In the genomic region with DNA sequence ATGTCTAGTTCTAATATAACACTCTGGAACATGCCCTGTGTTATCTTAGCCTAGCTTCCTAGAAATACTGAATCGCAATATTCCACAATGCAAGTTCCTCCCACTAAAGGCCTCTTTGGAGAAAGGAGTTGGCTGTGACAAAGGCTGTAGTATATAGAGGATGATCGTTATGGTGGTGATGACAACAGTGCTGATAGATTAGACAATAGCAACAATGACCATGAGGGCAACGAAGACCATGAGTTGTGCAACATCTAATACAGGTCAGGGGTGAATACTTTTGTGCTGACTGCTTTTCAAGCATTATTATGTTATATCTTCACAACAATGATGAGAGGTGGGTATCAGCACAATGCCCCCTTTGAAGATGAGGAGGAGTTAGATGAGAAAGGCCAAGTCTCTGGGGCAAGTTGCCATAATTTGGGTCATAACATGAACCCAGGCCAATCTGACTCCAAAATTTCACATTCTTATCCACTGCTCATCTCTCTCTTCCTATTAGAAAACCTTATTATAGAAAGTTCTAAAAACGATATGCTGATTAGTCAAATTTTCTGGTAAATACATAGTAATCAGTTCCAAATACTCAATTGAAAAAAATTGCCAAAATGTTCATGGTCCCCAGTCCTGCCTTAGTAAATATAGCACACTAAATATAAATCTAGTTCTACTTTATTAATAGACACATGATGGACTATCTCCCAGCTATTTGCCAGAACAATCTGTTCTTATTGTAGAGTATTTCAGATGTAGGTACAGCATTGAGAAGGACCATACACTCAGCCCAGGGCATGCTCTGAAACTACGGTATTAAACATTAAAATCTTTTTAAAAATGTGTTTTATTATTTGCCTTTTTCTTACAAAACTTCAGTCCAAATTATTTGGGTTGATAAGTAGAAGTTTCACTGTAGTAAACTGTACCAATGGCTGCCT, we compare ENCODE assay signal across 25 cellular contexts. TPM values are rescaled to one million over a fixed set of nuclear protein-coding genes. Genes with fewer than 3 reads are reported as not detected.
DNase-seq lines count a peak whose midpoint lies in the region; ATAC-seq, FAIRE-seq and TF ChIP-seq lines count a peak whose summit lies in the region.
"Had no signal": no experiment of that assay in that cellular context is flagged by ENCODE, and none has a peak within 500 bp of the region (broad histone marks: within the 10 kb centered on the region; RNA-seq: fewer than 3 reads in every experiment).

No MANE protein-coding gene starts in this region.

- BruUV-seq in HepG2 (replicated peaks; lab: Mats Ljungman, UMichigan) (no TSS peak), Panc1 (replicated peaks; lab: Mats Ljungman, UMichigan) (no TSS peak)

- peak overlapping the region; percentile 85 for H3K27ac Mint-ChIP-seq in type B pancreatic cell
- H3K27ac Mint-ChIP-seq in CD14-positive monocyte = no peak overlapping the region
- H3K27ac Mint-ChIP-seq: activated CD4-positive, alpha-beta T cell treated with anti-CD3 and anti-CD28 coated beads, Interleukin-2, amount 10 ng/mL, durations not matched to agents 24 days and 14 days; activated CD8-positive, alpha-beta memory T cell treated with anti-CD3 and anti-CD28 coated beads, Interleukin-2, amount 10 ng/mL, durations not matched to agents 7 days and 5 days; activated naive CD8-positive, alpha-beta T cell; activated T-helper 17 cell treated with anti-CD3 and anti-CD28 coated beads, Interleukin-2, amount 50 U/mL, for 72 hours; B cell; IgD-negative memory B cell had no signal

- H3K36me3 Mint-ChIP-seq in type B pancreatic cell = no peaks in the 10 kb centered on the region
- H3K36me3 Mint-ChIP-seq in CD14-positive monocyte = no peaks in the 10 kb centered on the region
- H3K36me3 Mint-ChIP-seq: activated CD8-positive, alpha-beta memory T cell treated with anti-CD3 and anti-CD28 coated beads, Interleukin-2, amount 10 ng/mL, durations not matched to agents 7 days and 5 days; activated naive CD8-positive, alpha-beta T cell; IgD-negative memory B cell; T-cell had no signal

- DNase-seq in HepG2 (ENCODE audit: low spot score) (no peak), right lobe of liver (no peak), Panc1 (ENCODE audit: low read depth, low spot score) (no peak), left ventricle myocardium superior (no peak), type B pancreatic cell (ENCODE audit: extremely low spot score, unreplicated experiment) (no peak), CD14-positive monocyte (ENCODE audit: low spot score) (no peak), glomerular visceral epithelial cell (ENCODE audit: extremely low spot score) (no peak)
- DNase-seq: activated CD4-positive, alpha-beta T cell treated with anti-CD3 and anti-CD28 coated beads, Interleukin-2, amount 10 ng/mL, durations not matched to agents 24 days and 14 days; activated CD8-positive, alpha-beta memory T cell treated with anti-CD3 and anti-CD28 coated beads, Interleukin-2, amount 10 ng/mL, durations not matched to agents 7 days and 5 days; effector CD4-positive, alpha-beta T cell; islet precursor cell; SIG-M5; stimulated activated CD4-positive, alpha-beta T cell treated with anti-CD3 and anti-CD28 coated beads, Interleukin-15, amount 100 ng/mL, for 24 hours; stimulated activated CD8-positive, alpha-beta memory T cell treated with anti-CD3 and anti-CD28 coated beads, Interleukin-4, amount 100 ng/mL, for 48 hours; T-cell had no signal

- no peak overlapping the region for H3K9ac ChIP-seq in HepG2 (ENCODE audit: insufficient read depth, low read depth, low read length)

- no peak for TF ChIP-seq EP300 in HepG2 (IDR thresholded peaks at IDR 0.05; ENCODE audit: low read depth in 2 of 2, low read length in 2 of 2)
- TF ChIP-seq EP300 in HepG2 (CRISPR knock-in tag; IDR thresholded peaks at IDR 0.05; ENCODE audit: borderline replicate concordance) = no peak

- no peak overlapping the region for H2AFZ ChIP-seq in HepG2 (ENCODE audit: low read length)

- POLR2A ChIA-PET in HepG2 (lab: Yijun Ruan, JAX) = no interaction called here
- POLR2A ChIA-PET in Panc1 (lab: Charles Lee) = no interaction called here

- WGBS in HepG2 (ENCODE audit: low lambda C conversion rate) = 8% methylated on average over 5 of the region's 5 CpGs
- WGBS in right lobe of liver (ENCODE audit: insufficient coverage, low coverage, low lambda C conversion rate, missing lambda C conversion rate) = 79% methylated on average over 5 of the region's 5 CpGs

- H3K4me3 Mint-ChIP-seq in type B pancreatic cell = no peak overlapping the region
- no peak overlapping the region for H3K4me3 Mint-ChIP-seq in CD14-positive monocyte
- H3K4me3 Mint-ChIP-seq: activated CD4-positive, alpha-beta T cell treated with anti-CD3 and anti-CD28 coated beads, Interleukin-2, amount 10 ng/mL, durations not matched to agents 24 days and 14 days; activated CD8-positive, alpha-beta memory T cell treated with anti-CD3 and anti-CD28 coated beads, Interleukin-2, amount 10 ng/mL, durations not matched to agents 7 days and 5 days; activated naive CD8-positive, alpha-beta T cell; B cell; IgD-negative memory B cell; T-cell had no signal

- TF ChIP-seq POLR2A in HepG2 (IDR thresholded peaks at IDR 0.05; ENCODE audit: insufficient read depth in 1 of 2, low read depth in 2 of 2, low read length in 2 of 2) (no peak), right lobe of liver (IDR thresholded peaks at IDR 0.05) (no peak)

- CTCF ChIA-PET in HepG2 (lab: Yijun Ruan, JAX; ENCODE audit: low intra/inter-chr PET ratio, low total read pairs) = no interaction called here
- CTCF ChIA-PET in Panc1 (lab: Charles Lee) = no interaction called here

- no peaks in the 10 kb centered on the region for H4K20me1 ChIP-seq in HepG2 (ENCODE audit: insufficient read depth, low read length)

- H3K4me3 ChIP-seq in HepG2 (replicated peaks in 1 of 3; ENCODE audit: insufficient read depth in 1 of 3, low read depth in 2 of 3, low read length in 3 of 3) (no peak overlapping the region), right lobe of liver (no peak overlapping the region), Panc1 (ENCODE audit: low read depth in 2 of 2, low read length in 2 of 2) (no peak overlapping the region)
- H3K4me3 ChIP-seq: A549, ascending aorta had no signal

- H3K79me2 ChIP-seq in HepG2 (ENCODE audit: insufficient read depth, low read length) = no peaks in the 10 kb centered on the region

- no peak overlapping the region for H3K27ac ChIP-seq in HepG2 (ENCODE audit: extremely low read length, insufficient read depth, low read length)
- H3K27ac ChIP-seq in right lobe of liver = no peak overlapping the region
- peak overlapping the region; percentile 62 for H3K27ac ChIP-seq in Panc1 (ENCODE audit: low read length)
- H3K27ac ChIP-seq: A549, ascending aorta, HL-60, neutrophil had no signal

- H3K9me3 Mint-ChIP-seq in type B pancreatic cell (peaks cover 9% of the 10 kb centered on the region), CD14-positive monocyte (no peaks in the 10 kb centered on the region)
- H3K9me3 Mint-ChIP-seq: activated CD4-positive, alpha-beta T cell treated with anti-CD3 and anti-CD28 coated beads, Interleukin-2, amount 10 ng/mL, durations not matched to agents 24 days and 14 days; activated T-helper 17 cell treated with anti-CD3 and anti-CD28 coated beads, Interleukin-2, amount 50 U/mL, for 72 hours; IgD-negative memory B cell; T-cell had no signal

- H3K9me3 ChIP-seq in HepG2 (ENCODE audit: low read length) = no peaks in the 10 kb centered on the region
- no peaks in the 10 kb centered on the region for H3K9me3 ChIP-seq in right lobe of liver
- no peaks in the 10 kb centered on the region for H3K9me3 ChIP-seq in Panc1 (ENCODE audit: control insufficient read depth, insufficient read depth, low read depth, low read length)
- H3K9me3 ChIP-seq: A549, ascending aorta, Caco-2, neutrophil had no signal

- ATAC-seq in HepG2 (no peak), right lobe of liver (no peak), Panc1 (no peak), left ventricle myocardium superior (peak; percentile 73), GM21390 (IDR thresholded peaks at IDR 0.05; ENCODE audit: unreplicated experiment) (no peak)
- ATAC-seq: A549; activated CD8-positive, alpha-beta memory T cell treated with anti-CD3 and anti-CD28 coated beads, Interleukin-2, amount 10 ng/mL, durations not matched to agents 7 days and 5 days; activated T-helper 17 cell treated with anti-CD3 and anti-CD28 coated beads, Interleukin-2, amount 50 U/mL, for 72 hours; T-cell had no signal

- H3K27me3 Mint-ChIP-seq in type B pancreatic cell (no peaks in the 10 kb centered on the region), CD14-positive monocyte (ENCODE audit: low read depth in 3 of 3) (peaks cover 0 to 4% (median 0%) of the 10 kb centered on the region in 3 donors)
- H3K27me3 Mint-ChIP-seq: activated CD4-positive, alpha-beta T cell treated with anti-CD3 and anti-CD28 coated beads, Interleukin-2, amount 10 ng/mL, durations not matched to agents 24 days and 14 days; activated CD8-positive, alpha-beta memory T cell treated with anti-CD3 and anti-CD28 coated beads, Interleukin-2, amount 10 ng/mL, durations not matched to agents 7 days and 5 days; activated naive CD8-positive, alpha-beta T cell; activated T-helper 17 cell treated with anti-CD3 and anti-CD28 coated beads, Interleukin-2, amount 50 U/mL, for 72 hours; B cell; IgD-negative memory B cell; T-cell had no signal

- TF ChIP-seq CTCF in HepG2 (CRISPR knock-in tag; IDR thresholded peaks at IDR 0.05) = no peak
- no peak for TF ChIP-seq CTCF in right lobe of liver (IDR thresholded peaks at IDR 0.05)
- no peak for TF ChIP-seq CTCF in Panc1 (IDR thresholded peaks at IDR 0.05)
- TF ChIP-seq CTCF in type B pancreatic cell (conservative IDR thresholded peaks at IDR 0.05) = no peak
- no peak for TF ChIP-seq CTCF in CD14-positive monocyte (IDR thresholded peaks at IDR 0.05)

- H3K4me1 ChIP-seq in HepG2 (ENCODE audit: insufficient read depth, low read length) (no peaks in the 10 kb centered on the region), right lobe of liver (no peaks in the 10 kb centered on the region), Panc1 (ENCODE audit: control insufficient read depth, insufficient read depth, low read length) (peaks cover 17% of the 10 kb centered on the region)
- H3K4me1 ChIP-seq: A549 had no signal

- H3K27me3 ChIP-seq in HepG2 (ENCODE audit: control insufficient read depth in 1 of 2, insufficient read depth in 2 of 2, low read length in 2 of 2) (no peaks in the 10 kb centered on the region), right lobe of liver (no peaks in the 10 kb centered on the region), Panc1 (ENCODE audit: control insufficient read depth, insufficient read depth, low read length) (no peaks in the 10 kb centered on the region)
- H3K27me3 ChIP-seq: ascending aorta, neutrophil had no signal

- in situ Hi-C loops in HepG2 (cut with HindIII; ENCODE audit: extremely low pct_ligation_motif_present, low pct_unique_long_range_greater_than_20kb) = no loop called here
- in situ Hi-C loops in Panc1 (cut with HindIII; ENCODE audit: low pct_unique_long_range_greater_than_20kb, low sequenced_read_pairs) = no loop called here

- H3K4me1 Mint-ChIP-seq in type B pancreatic cell (ENCODE audit: unreplicated experiment) (peaks cover 21% of the 10 kb centered on the region), CD14-positive monocyte (peaks cover 10% of the 10 kb centered on the region)

- intact Hi-C loops in HepG2 (cut with micrococcal nuclease; ENCODE audit: unreplicated experiment) = no loop called here
- intact Hi-C loops in right lobe of liver (cut with DNase I) = no loop called here
- intact Hi-C loops in Panc1 (cut with micrococcal nuclease; ENCODE audit: unreplicated experiment) = no loop called here
- intact Hi-C loops in left ventricle myocardium superior (cut with micrococcal nuclease) = no loop called here
- intact Hi-C loops in CD14-positive monocyte (cut with micrococcal nuclease) = no loop called here

- H3K4me2 ChIP-seq in HepG2 (ENCODE audit: low read depth, low read length) = no peak overlapping the region
- H3K4me2 ChIP-seq: A549 had no signal

- FAIRE-seq in HepG2 (lab: Jason Lieb, UNC) = no peak
- FAIRE-seq: A549 had no signal

- H3K36me3 ChIP-seq in HepG2 (replicated peaks in 1 of 2; ENCODE audit: control insufficient read depth in 1 of 2, insufficient read depth in 2 of 2, low read length in 2 of 2) (no peaks in the 10 kb centered on the region), right lobe of liver (no peaks in the 10 kb centered on the region), Panc1 (ENCODE audit: control insufficient read depth, insufficient read depth, low read length) (no peaks in the 10 kb centered on the region)
- H3K36me3 ChIP-seq: ascending aorta, neutrophil had no signal

- TF ChIP-seq RAD21 in HepG2 (CRISPR knock-in tag; IDR thresholded peaks at IDR 0.05) = no peak

RNA-seq across cellular contexts. Expression of a gene that starts 37.5 kb away (rescaled TPM):
- total RNA-seq in HepG2 (2016; rRNA removed; fragmentation: Illumina TruSeq; extraction: Trizol) (not detected in 2 replicates), right lobe of liver (1 to 10 TPM; 1.4 to 3.9 (median 2.2) TPM), Panc1 (2021; ENCODE audit: unreplicated experiment) (6.0 TPM), left ventricle myocardium superior (6.5 TPM), type B pancreatic cell (ENCODE audit: low replicate concordance) (3.7 and 9.2 TPM in 2 replicates)
- 0.18 TPM in 1 of 2 replicates, not detected in the other for total RNA-seq in HepG2 (2016; cell fraction: cytosol; rRNA removed; fragmentation: Illumina TruSeq; extraction: Trizol; ENCODE audit: low read depth)
- not detected in 2 replicates for total RNA-seq in HepG2 (2016; cell fraction: insoluble cytoplasmic fraction; rRNA removed; fragmentation: Illumina TruSeq; extraction: Trizol)
- not detected in 2 replicates for total RNA-seq in HepG2 (2016; cell fraction: membrane; rRNA removed; fragmentation: Illumina TruSeq; extraction: Trizol)
- total RNA-seq in HepG2 (2016; cell fraction: nucleus; rRNA removed; fragmentation: Illumina TruSeq; extraction: Trizol) = not detected in 2 replicates
- polyA plus RNA-seq in HepG2 (2011; rRNA removed) (0.01 and 0.05 TPM in 2 replicates), CD14-positive monocyte (1 to 10 TPM; 1.2 to 1.8 TPM)
- polyA plus RNA-seq in HepG2 (2011; cell fraction: cytosol; rRNA removed) = 0.01 and 0.03 TPM in 2 replicates
- polyA plus RNA-seq in HepG2 (2011; cell fraction: nucleus; rRNA removed) = not detected in 2 replicates
- 0.01 TPM in 1 of 2 replicates, not detected in the other for polyA plus RNA-seq in HepG2 (2012)
- 0.11 and 0.15 TPM in 2 replicates for polyA plus RNA-seq in HepG2 (2016; cell fraction: cytosol; fragmentation: Illumina TruSeq; extraction: Trizol; ENCODE audit: low read depth)
- polyA plus RNA-seq in HepG2 (2016; cell fraction: insoluble cytoplasmic fraction; fragmentation: Illumina TruSeq; extraction: Trizol; ENCODE audit: low read depth) = not detected in 2 replicates
- 0.17 and 0.19 TPM in 2 replicates for polyA plus RNA-seq in HepG2 (2016; cell fraction: membrane; fragmentation: Illumina TruSeq; extraction: Trizol; ENCODE audit: low read depth)
- polyA plus RNA-seq in HepG2 (2016; cell fraction: nucleus; fragmentation: Illumina TruSeq; extraction: Trizol; ENCODE audit: insufficient read depth, low read depth) = not detected in 2 replicates
- 0.70 TPM in 1 of 2 replicates, not detected in the other for polyA minus RNA-seq in HepG2 (2011; rRNA and poly(A)+ RNA removed; ENCODE audit: low replicate concordance)
- 0.49 TPM in 1 of 2 replicates, not detected in the other for polyA minus RNA-seq in HepG2 (2011; cell fraction: cytosol; rRNA and poly(A)+ RNA removed)
- not detected in 2 replicates for polyA minus RNA-seq in HepG2 (2011; cell fraction: nucleus; rRNA and poly(A)+ RNA removed)
- polyA plus RNA-seq in Panc1 (2012; ENCODE audit: insufficient read length) = 10.1 TPM
